11 cellular contexts compared by ENCODE assay signal in genomic region chr17:37541880-37542675, GRCh38. TPM values are rescaled to one million over a fixed set of nuclear protein-coding genes. Genes with fewer than 3 reads are reported as not detected.
DNase-seq lines count a peak whose midpoint lies in the region; ATAC-seq and TF ChIP-seq lines count a peak whose summit lies in the region.
"Had no signal": no experiment of that assay in that cellular context is flagged by ENCODE, and none has a peak within 500 bp of the region (broad histone marks: within the 10 kb centered on the region; RNA-seq: fewer than 3 reads in every experiment).

No MANE protein-coding gene starts in this region.

- H3K4me3 ChIP-seq in AG10803 (ENCODE audit: low read length) (no peak overlapping the region), adipocyte (ENCODE audit: low read length) (no peak overlapping the region), iPS-20b (ENCODE audit: low read length) (no peak overlapping the region)
- H3K4me3 ChIP-seq: upper lobe of right lung had no signal

- TF ChIP-seq CTCF in AG10803 (conservative IDR thresholded peaks at IDR 0.05; ENCODE audit: low read length) = no peak
- no peak for TF ChIP-seq CTCF in HFFc6 (IDR thresholded peaks at IDR 0.05)

- H3K27ac ChIP-seq in iPS-20b (ENCODE audit: low read length) = peak overlapping the region; percentile 11
- H3K27ac ChIP-seq: upper lobe of right lung had no signal

- H3K27ac Mint-ChIP-seq in HFFc6 = peak overlapping the region; percentile 71
- no peak overlapping the region for H3K27ac Mint-ChIP-seq in activated T-helper 2 cell treated with anti-CD3 and anti-CD28 coated beads, Interferon-gamma antibody, Interleukin-2, Interleukin-4, amounts not matched to agents 10 μg/mL and 5 μg/mL and 100 μg/mL, durations not matched to agents 14 hours and 24 hours and 36 hours

- H3K36me3 Mint-ChIP-seq in HFFc6 (ENCODE audit: low read depth) = peaks cover 31% of the 10 kb centered on the region
- H3K36me3 Mint-ChIP-seq in activated T-helper 2 cell treated with anti-CD3 and anti-CD28 coated beads, Interferon-gamma antibody, Interleukin-2, Interleukin-4, amounts not matched to agents 10 μg/mL and 5 μg/mL and 100 μg/mL, durations not matched to agents 14 hours and 24 hours and 36 hours (ENCODE audit: low read depth) = peaks cover 56% of the 10 kb centered on the region

- peaks cover 32% of the 10 kb centered on the region for H3K4me1 Mint-ChIP-seq in HFFc6 (ENCODE audit: low read depth)
- H3K4me1 Mint-ChIP-seq in activated T-helper 2 cell treated with anti-CD3 and anti-CD28 coated beads, Interferon-gamma antibody, Interleukin-2, Interleukin-4, amounts not matched to agents 10 μg/mL and 5 μg/mL and 100 μg/mL, durations not matched to agents 14 hours and 24 hours and 36 hours (ENCODE audit: low read depth) = peaks cover 6% of the 10 kb centered on the region

- intact Hi-C loops in activated T-helper 2 cell treated with anti-CD3 and anti-CD28 coated beads, Interferon-gamma antibody, Interleukin-2, Interleukin-4, amounts not matched to agents 10 μg/mL and 5 μg/mL and 100 μg/mL, durations not matched to agents 14 hours and 24 hours and 36 hours (cut with micrococcal nuclease) = no loop called here

- H3K27me3 Mint-ChIP-seq in HFFc6 (ENCODE audit: insufficient read depth) = no peaks in the 10 kb centered on the region
- H3K27me3 Mint-ChIP-seq in activated T-helper 2 cell treated with anti-CD3 and anti-CD28 coated beads, Interferon-gamma antibody, Interleukin-2, Interleukin-4, amounts not matched to agents 10 μg/mL and 5 μg/mL and 100 μg/mL, durations not matched to agents 14 hours and 24 hours and 36 hours (ENCODE audit: low read depth) = no peaks in the 10 kb centered on the region

- H3K9me3 Mint-ChIP-seq in HFFc6 = no peaks in the 10 kb centered on the region
- no peaks in the 10 kb centered on the region for H3K9me3 Mint-ChIP-seq in activated T-helper 2 cell treated with anti-CD3 and anti-CD28 coated beads, Interferon-gamma antibody, Interleukin-2, Interleukin-4, amounts not matched to agents 10 μg/mL and 5 μg/mL and 100 μg/mL, durations not matched to agents 14 hours and 24 hours and 36 hours

- H3K4me3 Mint-ChIP-seq in HFFc6 = no peak overlapping the region
- no peak overlapping the region for H3K4me3 Mint-ChIP-seq in activated T-helper 2 cell treated with anti-CD3 and anti-CD28 coated beads, Interferon-gamma antibody, Interleukin-2, Interleukin-4, amounts not matched to agents 10 μg/mL and 5 μg/mL and 100 μg/mL, durations not matched to agents 14 hours and 24 hours and 36 hours (ENCODE audit: low read depth)

- ATAC-seq in GM18520 (IDR thresholded peaks at IDR 0.05; ENCODE audit: unreplicated experiment) = no peak
- ATAC-seq: upper lobe of right lung had no signal

- no peak overlapping the region for H3K9ac ChIP-seq in adipocyte (ENCODE audit: low read length)
- peak overlapping the region; percentile 25; the same call in 1 of the 2 replicates for H3K9ac ChIP-seq in iPS-20b (ENCODE audit: low read depth, low read length)

- H3K27me3 ChIP-seq in adipocyte (replicated peaks; ENCODE audit: control insufficient read depth, insufficient read depth, low read length) (no peaks in the 10 kb centered on the region), iPS-20b (ENCODE audit: insufficient read depth, low read length) (no peaks in the 10 kb centered on the region)
- H3K27me3 ChIP-seq: upper lobe of right lung had no signal

- H3K4me1 ChIP-seq in adipocyte (ENCODE audit: control insufficient read depth, insufficient read depth, low read length) (peaks cover 36% of the 10 kb centered on the region), iPS-20b (ENCODE audit: insufficient read depth, low read length) (peaks cover 10% of the 10 kb centered on the region; the same call in 1 of the 2 replicates)
- H3K4me1 ChIP-seq: upper lobe of right lung had no signal

- H3K9me3 ChIP-seq in adipocyte (ENCODE audit: control insufficient read depth, low read length) (no peaks in the 10 kb centered on the region), iPS-20b (ENCODE audit: insufficient read depth, low read depth, low read length) (no peaks in the 10 kb centered on the region)
- H3K9me3 ChIP-seq: upper lobe of right lung had no signal

- DNase-seq in AG10803 (ENCODE audit: low read depth) (peak; percentile 82), HFFc6 (peak; percentile 16), adipocyte (ENCODE audit: low read depth) (peak; percentile 79), HT-29 (ENCODE audit: low spot score) (no peak)
- DNase-seq in stimulated activated naive CD4-positive, alpha-beta T cell treated with Interleukin-2 at 50 U/mL for 16 hours (lab: John Stamatoyannopoulos, UW) = no peak
- DNase-seq in activated T-helper 2 cell treated with anti-CD3 and anti-CD28 coated beads, Interferon-gamma antibody, Interleukin-2, Interleukin-4, amounts not matched to agents 10 μg/mL and 5 μg/mL and 100 μg/mL, durations not matched to agents 14 hours and 24 hours and 36 hours (ENCODE audit: low spot score) = no peak
- DNase-seq: Kasumi-1, NCI-H510A, upper lobe of right lung had no signal

- peaks cover 51% of the 10 kb centered on the region for H3K36me3 ChIP-seq in adipocyte (ENCODE audit: control insufficient read depth, insufficient read depth, low read length, severe bottlenecking)
- H3K36me3 ChIP-seq in iPS-20b (ENCODE audit: insufficient read depth, low read depth, low read length) = peaks cover 49% of the 10 kb centered on the region

RNA-seq across cellular contexts. Expression of gene DUSP14, which starts 52.4 kb away (rescaled TPM):
- total RNA-seq in HFFc6 (2021; fragmentation: NEBNext Ultra II Directional; extraction: Animal tissue kit (Norgen Biotek cat#: 25700)) = 100 to 1,000 TPM in 2 of 6 experiments, 10 to 100 TPM in 4; 80.7 to 114 (median 97.4) TPM
- 19.5 and 21.0 TPM in 2 replicates for total RNA-seq in activated T-helper 2 cell treated with anti-CD3 and anti-CD28 coated beads, Interferon-gamma antibody, Interleukin-2, Interleukin-4, amounts not matched to agents 10 μg/mL and 5 μg/mL and 100 μg/mL, durations not matched to agents 14 hours and 24 hours and 36 hours
- 64.2 and 71.4 TPM in 2 replicates for total RNA-seq in HT-29 (2014; rRNA removed; shearing (Covaris generic))

Comparison
In these comparisons a context has a peak if more than half of its experiments do, and no peak if none do; other contexts are left out.
1. DNase-seq: peak in AG10803 (single experiment), HFFc6 (single experiment) and adipocyte (single experiment); none in stimulated activated naive CD4-positive, alpha-beta T cell treated with Interleukin-2 at 50 U/mL for 16 hours (single experiment), activated T-helper 2 cell treated with anti-CD3 and anti-CD28 coated beads, Interferon-gamma antibody, Interleukin-2, Interleukin-4, amounts not matched to agents 10 μg/mL and 5 μg/mL and 100 μg/mL, durations not matched to agents 14 hours and 24 hours and 36 hours (single experiment) and HT-29 (single experiment).